15 cellular contexts compared by ENCODE assay signal in the genomic region with DNA sequence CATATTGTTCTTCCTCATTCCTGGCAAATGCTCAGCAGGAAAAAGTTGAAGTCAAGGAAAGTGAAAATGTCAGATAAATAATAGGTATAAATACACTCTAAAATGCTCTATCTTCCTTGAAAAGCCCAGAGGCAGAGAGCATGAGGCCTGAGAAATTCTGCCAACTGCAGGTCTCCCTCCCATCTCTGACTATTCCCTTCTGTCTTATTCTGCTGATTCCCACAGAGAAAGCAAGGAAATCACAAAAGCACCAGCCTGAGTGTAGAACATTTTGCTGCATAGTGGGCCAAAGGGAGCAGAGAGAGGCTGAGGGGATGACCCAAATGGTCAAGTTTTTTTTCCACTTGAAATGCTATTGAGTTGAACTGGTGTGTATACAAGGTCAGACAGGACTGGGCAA. TPM values are rescaled to one million over a fixed set of nuclear protein-coding genes. Genes with fewer than 3 reads are reported as not detected.
A peak's percentile ranks its signal among the peaks of the same experiment; 100 is the strongest.
DNase-seq lines count a peak whose midpoint lies in the region; ATAC-seq lines count a peak whose summit lies in the region.
"Had no signal": no experiment of that assay in that cellular context is flagged by ENCODE, and none has a peak within 500 bp of the region (broad histone marks: within the 10 kb centered on the region; RNA-seq: fewer than 3 reads in every experiment).

No MANE protein-coding gene starts in this region.

- DNase-seq in G401 (ENCODE audit: low spot score) (peak; percentile 72), cerebellar cortex (ENCODE audit: low spot score) (peak; percentile 61), activated T-cell treated with anti-CD3 and anti-CD28 coated beads for 4 hours (no peak)
- no peak for DNase-seq in stimulated activated effector memory CD8-positive, alpha-beta T cell treated with anti-CD3 and anti-CD28 coated beads, Interleukin-12 subunit alpha, Interleukin-12 subunit beta, amount 100 ng/mL, for 72 hours (ENCODE audit: low spot score in 2 of 2)
- DNase-seq in activated CD4-positive, alpha-beta T cell treated with anti-CD3 and anti-CD28 coated beads, Interleukin-2, amount 50 U/mL, for 1 hour = no peak
- DNase-seq: AML-193; Caco-2; Calu3; CD4-positive, alpha-beta T cell; CD8-positive, alpha-beta T cell; DMS79 treated with DMSO at 0.1 percent for 48 hours; GDM1 had no signal

- peak; percentile 28 for ATAC-seq in stimulated activated effector memory CD8-positive, alpha-beta T cell treated with anti-CD3 and anti-CD28 coated beads, Interleukin-12 subunit alpha, Interleukin-12 subunit beta, amount 100 ng/mL, for 72 hours
- ATAC-seq: A549; CD8-positive, alpha-beta T cell; GM12878 had no signal

- no peak overlapping the region for H3K4me3 Mint-ChIP-seq in stimulated activated effector memory CD8-positive, alpha-beta T cell treated with anti-CD3 and anti-CD28 coated beads, Interleukin-12 subunit alpha, Interleukin-12 subunit beta, amount 100 ng/mL, for 72 hours
- H3K4me3 Mint-ChIP-seq: B cell; CD4-positive, alpha-beta T cell; CD8-positive, alpha-beta T cell had no signal

- H3K36me3 Mint-ChIP-seq in stimulated activated effector memory CD8-positive, alpha-beta T cell treated with anti-CD3 and anti-CD28 coated beads, Interleukin-12 subunit alpha, Interleukin-12 subunit beta, amount 100 ng/mL, for 72 hours = no peaks in the 10 kb centered on the region
- H3K36me3 Mint-ChIP-seq: CD8-positive, alpha-beta T cell had no signal

- in situ Hi-C loops in G401 (cut with HindIII; ENCODE audit: low sequenced_read_pairs) = no loop called here

- H3K27ac Mint-ChIP-seq in stimulated activated effector memory CD8-positive, alpha-beta T cell treated with anti-CD3 and anti-CD28 coated beads, Interleukin-12 subunit alpha, Interleukin-12 subunit beta, amount 100 ng/mL, for 72 hours = no peak overlapping the region
- H3K27ac Mint-ChIP-seq: B cell; CD4-positive, alpha-beta T cell; CD8-positive, alpha-beta T cell had no signal

- H3K4me1 Mint-ChIP-seq in stimulated activated effector memory CD8-positive, alpha-beta T cell treated with anti-CD3 and anti-CD28 coated beads, Interleukin-12 subunit alpha, Interleukin-12 subunit beta, amount 100 ng/mL, for 72 hours = no peaks in the 10 kb centered on the region
- H3K4me1 Mint-ChIP-seq: B cell had no signal

- H3K9me3 Mint-ChIP-seq in stimulated activated effector memory CD8-positive, alpha-beta T cell treated with anti-CD3 and anti-CD28 coated beads, Interleukin-12 subunit alpha, Interleukin-12 subunit beta, amount 100 ng/mL, for 72 hours = peaks cover 4% of the 10 kb centered on the region
- H3K9me3 Mint-ChIP-seq: CD4-positive, alpha-beta T cell; CD8-positive, alpha-beta T cell had no signal

RNA-seq across cellular contexts. Expression of a gene that starts 12.4 kb away (rescaled TPM):
- total RNA-seq in G401 (2014; rRNA removed; shearing (Covaris generic)) = not detected in 2 replicates

Comparison
In these comparisons a context has a peak if more than half of its experiments do, and no peak if none do; other contexts are left out.
1. DNase-seq: peak in G401 (single experiment) and cerebellar cortex (single experiment); none in stimulated activated effector memory CD8-positive, alpha-beta T cell treated with anti-CD3 and anti-CD28 coated beads, Interleukin-12 subunit alpha, Interleukin-12 subunit beta, amount 100 ng/mL, for 72 hours (0 of 2), activated T-cell treated with anti-CD3 and anti-CD28 coated beads for 4 hours (single experiment) and activated CD4-positive, alpha-beta T cell treated with anti-CD3 and anti-CD28 coated beads, Interleukin-2, amount 50 U/mL, for 1 hour (single experiment).